Comparison of ENCODE assay signal across 8 cellular contexts in genomic region chr9:35732185-35733108, GRCh38. TPM values are rescaled to one million over a fixed set of nuclear protein-coding genes. Genes with fewer than 3 reads are reported as not detected.
A peak's percentile ranks its signal among the peaks of the same experiment; 100 is the strongest.
DNase-seq lines count a peak whose midpoint lies in the region; ATAC-seq, FAIRE-seq and TF ChIP-seq lines count a peak whose summit lies in the region.

Gene CREB3, plus strand, starts transcription at chr9:35732666. Its CDS starts 107 bp downstream, at chr9:35732773.
Gene TLN1, minus strand, starts transcription at chr9:35732195. Its CDS starts 6,501 bp downstream, at chr9:35725694.

- peak within 1 kb of the TSS; percentile 71 for H3K27ac ChIP-seq in SU-DHL-6 (ENCODE audit: low read depth, low read length)
- peak within 1 kb of the TSS; percentile 81 to 92 (median 91) for H3K27ac ChIP-seq in pancreas
- H3K27ac ChIP-seq in tibial artery, result peak within 1 kb of the TSS; percentile 92 to 99

- intact Hi-C loops in head of caudate nucleus (cut with DNase I), result loop anchor here (2.0 kb wide), 2 partner anchors 76 to 86 kb away; no protein-coding TSS in a partner anchor
- intact Hi-C loops in pancreas (cut with DNase I), result no loop called here
- intact Hi-C loops in tibial artery (cut with DNase I; ENCODE audit: low total_unique reads), result loop anchor here (1.0 kb wide), 1 partner anchor 73 kb away; no protein-coding TSS in a partner anchor

- H3K4me3 ChIP-seq in SU-DHL-6 (ENCODE audit: insufficient read depth, low read length, poor library complexity, severe bottlenecking), result peak within 1 kb of the TSS; percentile 87
- H3K4me3 ChIP-seq in pancreas, result peak within 1 kb of the TSS; percentile 72 to 87 (median 83)
- H3K4me3 ChIP-seq in tibial artery, result peak within 1 kb of the TSS; percentile 65 to 93

- no peak within 1 kb of the TSS for H3K4me3 Mint-ChIP-seq in activated naive CD8-positive, alpha-beta T cell treated with anti-CD3 and anti-CD28 coated beads, Interleukin-2, amount 10 ng/mL, durations not matched to agents 7 days and 5 days

- FAIRE-seq in pancreas (lab: Jason Lieb, UNC), result peak; percentile 82

- H3K27me3 Mint-ChIP-seq in activated naive CD8-positive, alpha-beta T cell treated with anti-CD3 and anti-CD28 coated beads, Interleukin-2, amount 10 ng/mL, durations not matched to agents 7 days and 5 days, result no peaks in the 10 kb centered on the region

- POLR2A ChIA-PET in activated naive CD8-positive, alpha-beta T cell treated with anti-CD3 and anti-CD28 coated beads, Interleukin-2, amount 10 ng/mL, durations not matched to agents 7 days and 5 days (lab: Charles Lee), result interaction anchor here (0.7 to 4.0 kb wide), 22 partner anchors 9 to 653 kb away, joined by 3 to 53 read pairs (median 7); partner anchors contain the start of genes ARHGEF39, CCDC107, FANCG and GBA2

- H3K4me1 ChIP-seq in pancreas (peaks cover 25 to 42% (median 26%) of the 10 kb centered on the region in 3 donors), tibial artery (peaks cover 0 to 66% (median 48%) of the 10 kb centered on the region in 4 donors)

- TF ChIP-seq CTCF in GM12872 (IDR thresholded peaks at IDR 0.05; ENCODE audit: insufficient read depth, low read depth, low read length) (0 out of 3 replicates have a peak, but pooled peaks have one; percentile 21), SU-DHL-6 (IDR thresholded peaks at IDR 0.05; ENCODE audit: insufficient read depth, low read length, poor library complexity, severe bottlenecking) (peak; percentile 28), pancreas (IDR thresholded peaks at IDR 0.05) (no peak), tibial artery (IDR thresholded peaks at IDR 0.05) (no peak)

- H3K79me2 ChIP-seq in SU-DHL-6 (ENCODE audit: insufficient read depth, low read length), result peaks cover 49% of the 10 kb centered on the region

- DNase-seq in NCI-H128 (lab: John Stamatoyannopoulos, UW; ENCODE audit: unreplicated experiment) (peak; percentile 100), head of caudate nucleus (peak; percentile 90 to 99 (median 98)), pancreas (peak; percentile 94 to 98 (median 98)), tibial artery (peak; percentile 99 to 100)
- peak; percentile 95 for DNase-seq in activated naive CD8-positive, alpha-beta T cell treated with anti-CD3 and anti-CD28 coated beads, Interleukin-2, amount 10 ng/mL, durations not matched to agents 7 days and 5 days

- no peaks in the 10 kb centered on the region for H3K9me3 ChIP-seq in SU-DHL-6 (ENCODE audit: insufficient read depth, low read length)
- H3K9me3 ChIP-seq in pancreas, result no peaks in the 10 kb centered on the region
- H3K9me3 ChIP-seq in tibial artery, result no peaks in the 10 kb centered on the region

- peak within 1 kb of the TSS; percentile 73 for H2AFZ ChIP-seq in SU-DHL-6 (ENCODE audit: low read depth, low read length, severe bottlenecking)

- peaks cover 12% of the 10 kb centered on the region for H3K36me3 Mint-ChIP-seq in activated naive CD8-positive, alpha-beta T cell treated with anti-CD3 and anti-CD28 coated beads, Interleukin-2, amount 10 ng/mL, durations not matched to agents 7 days and 5 days

- peaks cover 10% of the 10 kb centered on the region; the same call in 1 of the 2 replicates for H3F3A ChIP-seq in SU-DHL-6 (ENCODE audit: insufficient read depth)

- no peaks in the 10 kb centered on the region for H3K27me3 ChIP-seq in SU-DHL-6 (ENCODE audit: low read length)
- no peaks in the 10 kb centered on the region for H3K27me3 ChIP-seq in pancreas
- no peaks in the 10 kb centered on the region for H3K27me3 ChIP-seq in tibial artery

- H3K36me3 ChIP-seq in SU-DHL-6 (ENCODE audit: low read length) (no peaks in the 10 kb centered on the region), pancreas (peaks cover 3 to 26% (median 14%) of the 10 kb centered on the region in 3 donors), tibial artery (peaks cover 26 to 31% (median 30%) of the 10 kb centered on the region in 3 donors)

- ATAC-seq in HG02759 (IDR thresholded peaks at IDR 0.05; ENCODE audit: unreplicated experiment), result peak; percentile 77
- peak; percentile 91 for ATAC-seq in activated naive CD8-positive, alpha-beta T cell treated with anti-CD3 and anti-CD28 coated beads, Interleukin-2, amount 10 ng/mL, durations not matched to agents 7 days and 5 days (ENCODE audit: low read depth)
- ATAC-seq in pancreas, result peak; percentile 88 to 93 (median 88)

- H3K4me2 ChIP-seq in SU-DHL-6 (ENCODE audit: low read depth, low read length, poor library complexity, severe bottlenecking), result peak within 1 kb of the TSS; percentile 95

- H3K4me1 Mint-ChIP-seq in activated naive CD8-positive, alpha-beta T cell treated with anti-CD3 and anti-CD28 coated beads, Interleukin-2, amount 10 ng/mL, durations not matched to agents 7 days and 5 days, result peaks cover 14% of the 10 kb centered on the region

- no peaks in the 10 kb centered on the region for H3K9me3 Mint-ChIP-seq in activated naive CD8-positive, alpha-beta T cell treated with anti-CD3 and anti-CD28 coated beads, Interleukin-2, amount 10 ng/mL, durations not matched to agents 7 days and 5 days

- H3K9me2 ChIP-seq in SU-DHL-6 (replicated peaks; ENCODE audit: insufficient read depth, low read length), result no peaks in the 10 kb centered on the region

- peak within 1 kb of the TSS; percentile 92 for H3K27ac Mint-ChIP-seq in activated naive CD8-positive, alpha-beta T cell treated with anti-CD3 and anti-CD28 coated beads, Interleukin-2, amount 10 ng/mL, durations not matched to agents 7 days and 5 days

- WGBS in pancreas, 2 donors, result 0 to 1% methylated on average over 58 to 60 of the region's 60 CpGs

- H3K9ac ChIP-seq in SU-DHL-6 (ENCODE audit: low read length), result peak within 1 kb of the TSS; percentile 76

- no peaks in the 10 kb centered on the region; the same call in 1 of the 2 replicates for H4K20me1 ChIP-seq in SU-DHL-6 (ENCODE audit: low read depth, low read length)

RNA-seq across cellular contexts. Expression of gene CREB3, which starts in this region (rescaled TPM):
- total RNA-seq in activated naive CD8-positive, alpha-beta T cell treated with anti-CD3 and anti-CD28 coated beads, Interleukin-2, amount 10 ng/mL, durations not matched to agents 7 days and 5 days, result 10 to 100 TPM; 21.1 to 24.1 TPM
- 10 to 100 TPM; 15.7 to 24.3 (median 18.8) TPM for total RNA-seq in pancreas
- 10 to 100 TPM; 23.9 to 29.6 TPM for polyA plus RNA-seq in pancreas

RNA-seq across cellular contexts. Expression of gene TLN1, which starts in this region (rescaled TPM):
- 100 to 1,000 TPM; 381 to 388 TPM for total RNA-seq in activated naive CD8-positive, alpha-beta T cell treated with anti-CD3 and anti-CD28 coated beads, Interleukin-2, amount 10 ng/mL, durations not matched to agents 7 days and 5 days
- 100 to 1,000 TPM in 2 of 6 donors, 10 to 100 TPM in 4; 72.0 to 141 (median 86.6) TPM for total RNA-seq in pancreas
- polyA plus RNA-seq in pancreas, result 10 to 100 TPM; 64.5 to 72.7 TPM

Comparison
In these comparisons a context has a peak if more than half of its experiments do, and no peak if none do; other contexts are left out.
1. Peak in every context shown above with its lines: DNase-seq, ATAC-seq, H3K4me3 ChIP-seq and H3K27ac ChIP-seq.
2. CTCF ChIP-seq: peak in GM12872 (single experiment) and SU-DHL-6 (single experiment); none in pancreas (0 of 4) and tibial artery (0 of 2).
3. intact Hi-C loops: an anchor here in head of caudate nucleus (2.0 kb wide) and tibial artery (1.0 kb wide); none called in pancreas.